Comparison of ENCODE assay signal across 8 cellular contexts in the genomic region with DNA sequence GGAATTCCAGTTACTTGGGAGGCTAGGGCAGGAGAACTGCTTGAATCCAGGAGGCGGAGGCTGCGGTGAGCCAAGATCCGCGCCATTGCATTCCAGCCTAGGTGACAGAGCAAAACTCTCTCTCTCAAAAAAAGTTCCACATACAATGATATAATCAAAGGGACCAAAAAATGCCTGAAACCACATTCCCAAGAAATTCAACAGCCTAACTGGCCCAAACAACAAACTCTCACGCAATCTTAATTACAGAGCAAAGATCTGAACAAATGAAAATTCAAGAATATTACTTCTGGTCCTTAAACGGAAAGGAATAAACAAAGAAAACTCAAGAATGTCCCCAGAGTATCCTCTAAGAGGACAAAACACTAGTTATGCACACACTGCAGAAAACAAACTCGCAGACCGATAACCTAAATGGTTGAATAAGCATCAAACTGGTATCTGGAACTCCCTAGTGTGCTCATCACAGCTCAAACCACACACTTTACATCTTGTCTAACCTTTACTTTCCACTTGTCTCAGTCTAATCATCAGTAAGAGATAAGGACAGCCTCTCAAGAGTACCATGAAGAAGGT. TPM values are rescaled to one million over a fixed set of nuclear protein-coding genes. Genes with fewer than 3 reads are reported as not detected.
DNase-seq lines count a peak whose midpoint lies in the region; ATAC-seq and TF ChIP-seq lines count a peak whose summit lies in the region.

No MANE protein-coding gene starts in this region.

- H3K9me3 Mint-ChIP-seq in activated B cell treated with CpG ODN at 0.5 μM for 24 hours = no peaks in the 10 kb centered on the region
- no peaks in the 10 kb centered on the region for H3K9me3 Mint-ChIP-seq in immature natural killer cell

- POLR2A ChIA-PET in activated B cell treated with CpG ODN at 0.5 μM for 24 hours (lab: Charles Lee) = interaction anchor here (0.6 to 1.9 kb wide), 4 partner anchors 9 to 89 kb away, joined by 3 to 6 read pairs (median 4); a partner anchor contains a TSS

- no peak for TF ChIP-seq CTCF in heart right ventricle (IDR thresholded peaks at IDR 0.05)
- TF ChIP-seq CTCF in activated B cell treated with CpG ODN at 0.5 μM for 24 hours (IDR thresholded peaks at IDR 0.05) = no peak
- no peak for TF ChIP-seq CTCF in vagina (IDR thresholded peaks at IDR 0.05)

- peak overlapping the region in 6 of 10 donors; percentile 6 to 98 (median 36) for H3K27ac ChIP-seq in heart right ventricle
- no peak overlapping the region for H3K27ac ChIP-seq in vagina

- TF ChIP-seq POLR2A in vagina (IDR thresholded peaks at IDR 0.05) = no peak

- H3K9me3 ChIP-seq in heart right ventricle (no peaks in the 10 kb centered on the region), vagina (no peaks in the 10 kb centered on the region)

- H3K27ac Mint-ChIP-seq in activated B cell treated with CpG ODN at 0.5 μM for 24 hours = peak overlapping the region; percentile 99
- H3K27ac Mint-ChIP-seq in immature natural killer cell = peak overlapping the region; percentile 55 to 95 (median 82)

- H3K36me3 ChIP-seq in heart right ventricle (peaks cover 0 to 39% (median 18%) of the 10 kb centered on the region in 9 donors), vagina (peaks cover 0 to 18% of the 10 kb centered on the region in 2 donors)

- H3K4me1 Mint-ChIP-seq in activated B cell treated with CpG ODN at 0.5 μM for 24 hours (peaks cover 61% of the 10 kb centered on the region), immature natural killer cell (peaks cover 66 to 80% of the 10 kb centered on the region in 2 donors)

- peaks cover 3 to 69% (median 49%) of the 10 kb centered on the region in 9 donors for H3K4me1 ChIP-seq in heart right ventricle
- peaks cover 44% of the 10 kb centered on the region for H3K4me1 ChIP-seq in vagina

- no peak for ATAC-seq in heart right ventricle
- no peak for ATAC-seq in Right ventricle myocardium superior (ENCODE audit: poor library complexity)
- peak; percentile 26 for ATAC-seq in activated B cell treated with CpG ODN at 0.5 μM for 24 hours (ENCODE audit: low read depth)
- ATAC-seq in GM18520 (IDR thresholded peaks at IDR 0.05; ENCODE audit: unreplicated experiment) = no peak

- H3K27me3 Mint-ChIP-seq in activated B cell treated with CpG ODN at 0.5 μM for 24 hours = no peaks in the 10 kb centered on the region
- peaks cover 11 to 22% (median 14%) of the 10 kb centered on the region in 3 donors for H3K27me3 Mint-ChIP-seq in immature natural killer cell (ENCODE audit: low read depth in 3 of 3)

- H3K36me3 Mint-ChIP-seq in activated B cell treated with CpG ODN at 0.5 μM for 24 hours (ENCODE audit: low read depth) (peaks cover 61% of the 10 kb centered on the region), immature natural killer cell (peaks cover 0 to 11% (median 4%) of the 10 kb centered on the region in 3 donors)

- DNase-seq in heart right ventricle = no peak
- DNase-seq in Right ventricle myocardium superior = no peak
- no peak for DNase-seq in activated B cell treated with CpG ODN at 0.5 μM for 24 hours
- DNase-seq in immature natural killer cell = no peak
- no peak for DNase-seq in vagina (ENCODE audit: extremely low spot score in 2 of 2)
- no peak for DNase-seq in NCI-H2029 (lab: John Stamatoyannopoulos, UW)
- no peak for DNase-seq in KBM-7

- H3K27me3 ChIP-seq in heart right ventricle (no peaks in the 10 kb centered on the region), vagina (no peaks in the 10 kb centered on the region)

- WGBS in heart right ventricle, 2 donors = 48 to 55% methylated on average over 8 of the region's 8 CpGs

- intact Hi-C loops in heart right ventricle (cut with DNase I) (loop anchor here in 1 of 10 donors (5.0 kb wide), 1 partner anchor 32 kb away; a partner anchor contains a TSS), Right ventricle myocardium superior (cut with DNase I) (no loop called here), activated B cell treated with CpG ODN at 0.5 μM for 24 hours (cut with micrococcal nuclease) (loop anchor here (1.0 to 2.0 kb wide), 6 partner anchors 10 to 580 kb away; a partner anchor contains a TSS), vagina (cut with DNase I) (no loop called here)

- CTCF ChIA-PET in activated B cell treated with CpG ODN at 0.5 μM for 24 hours (lab: Charles Lee) = interaction anchor here (0.6 to 1.3 kb wide), 5 partner anchors 22 to 673 kb away, joined by 3 to 5 read pairs (median 3); no protein-coding TSS in a partner anchor

- H3K4me3 Mint-ChIP-seq in activated B cell treated with CpG ODN at 0.5 μM for 24 hours = peak overlapping the region; percentile 98
- peak overlapping the region; percentile 94 to 100 (median 98) for H3K4me3 Mint-ChIP-seq in immature natural killer cell

- peak overlapping the region in 9 of 10 donors; percentile 82 to 100 (median 96) for H3K4me3 ChIP-seq in heart right ventricle
- peak overlapping the region; percentile 73 to 99 for H3K4me3 ChIP-seq in vagina

- in situ Hi-C loops in KBM-7 (cut with MboI; ENCODE audit: low pct_unique_long_range_greater_than_20kb, low sequenced_read_pairs) = no loop called here

RNA-seq across cellular contexts. Expression of a gene that starts 3.7 kb away (rescaled TPM):
- total RNA-seq in heart right ventricle = 100 to 1,000 TPM in 7 of 10 donors, 10 to 100 TPM in 3; 65.6 to 146 (median 119) TPM
- 10 to 100 TPM; 28.7 to 74.3 TPM for polyA plus RNA-seq in heart right ventricle
- 84.4 TPM for total RNA-seq in Right ventricle myocardium superior
- total RNA-seq in activated B cell treated with CpG ODN at 0.5 μM for 24 hours = 209 and 271 TPM in 2 replicates
- 10 to 100 TPM; 32.0 to 57.0 (median 46.6) TPM for polyA plus RNA-seq in immature natural killer cell
- total RNA-seq in vagina = 125 TPM

RNA-seq across cellular contexts. Expression of a gene that starts 29.0 kb away (rescaled TPM):
- 100 to 1,000 TPM in 7 of 10 donors, 10 to 100 TPM in 3; 15.5 to 707 (median 190) TPM for total RNA-seq in heart right ventricle
- polyA plus RNA-seq in heart right ventricle = 100 to 1,000 TPM; 264 to 452 TPM
- 516 TPM for total RNA-seq in Right ventricle myocardium superior
- total RNA-seq in activated B cell treated with CpG ODN at 0.5 μM for 24 hours = 7.0 and 7.1 TPM in 2 replicates
- not detected for polyA plus RNA-seq in immature natural killer cell
- 5.9 TPM for total RNA-seq in vagina

RNA-seq across cellular contexts. Expression of a gene that starts 31.3 kb away (rescaled TPM):
- total RNA-seq in heart right ventricle (10 to 100 TPM in 2 of 10 donors, 1 to 10 TPM in 8; 4.9 to 12.1 (median 7.0) TPM), Right ventricle myocardium superior (5.8 TPM), activated B cell treated with CpG ODN at 0.5 μM for 24 hours (48.1 and 60.7 TPM in 2 replicates), vagina (39.5 TPM)
- polyA plus RNA-seq in heart right ventricle (10 to 100 TPM in 1 of 2 donors, 1 to 10 TPM in 1; 5.2 to 23.3 TPM), immature natural killer cell (1 to 10 TPM; 1.5 to 8.8 (median 4.7) TPM)

RNA-seq across cellular contexts. Expression of a gene that starts 38.6 kb away (rescaled TPM):
- total RNA-seq in heart right ventricle (under 1 TPM in 1 of 10 donors, not detected in 9; 0.20 TPM), Right ventricle myocardium superior (not detected), activated B cell treated with CpG ODN at 0.5 μM for 24 hours (not detected in 2 replicates), vagina (not detected)
- polyA plus RNA-seq in heart right ventricle (not detected), immature natural killer cell (not detected)
